ENCODE assay signal across 12 cellular contexts in the genomic region with DNA sequence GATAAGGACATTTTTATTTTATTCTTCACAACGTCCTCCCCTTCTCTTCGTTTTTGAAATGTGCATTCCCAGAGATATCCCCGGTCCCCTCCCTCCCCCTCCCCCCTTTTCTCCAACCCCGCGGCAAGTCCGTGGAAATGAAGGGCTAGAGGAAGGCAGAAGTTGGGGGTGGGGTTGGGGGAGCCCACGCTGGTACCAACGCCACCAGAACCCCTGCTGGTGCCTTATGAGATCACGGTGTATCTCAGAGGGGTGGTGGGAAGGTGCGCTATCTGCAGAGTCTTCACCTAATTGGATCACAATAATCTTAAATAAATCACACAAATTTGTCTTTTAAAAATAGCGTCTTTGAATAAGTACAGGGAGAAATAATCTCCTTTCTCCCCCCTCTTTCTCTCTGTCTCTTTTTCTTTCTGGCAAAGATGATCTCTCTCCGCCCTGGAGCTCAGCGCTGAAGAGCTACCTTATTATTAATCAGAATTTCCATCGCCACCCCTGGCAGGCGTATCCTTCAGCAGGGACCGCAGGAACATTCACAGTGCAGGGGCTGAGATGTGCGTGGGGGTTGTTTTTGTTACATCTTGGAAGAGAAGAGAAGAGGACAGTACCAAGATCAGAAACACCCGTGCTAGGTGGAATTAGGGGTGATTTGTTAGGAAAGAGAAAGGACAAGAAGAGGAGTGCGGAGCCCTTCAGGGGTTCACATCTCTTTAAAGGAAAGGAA. TPM values are rescaled to one million over a fixed set of nuclear protein-coding genes. Genes with fewer than 3 reads are reported as not detected.
DNase-seq lines count a peak whose midpoint lies in the region; ATAC-seq and TF ChIP-seq lines count a peak whose summit lies in the region.
"Had no signal": no experiment of that assay in that cellular context is flagged by ENCODE, and none has a peak within 500 bp of the region (broad histone marks: within the 10 kb centered on the region; RNA-seq: fewer than 3 reads in every experiment).

No MANE protein-coding gene starts in this region.

- no peak for TF ChIP-seq POLR2A in tibial nerve (IDR thresholded peaks at IDR 0.05)

- peak; percentile 21 to 24 for DNase-seq in NCI-H2081 (lab: John Stamatoyannopoulos, UW)
- DNase-seq in NCI-H2081 treated with DMSO at 0.1 percent for 48 hours (lab: John Stamatoyannopoulos, UW) = no peak
- DNase-seq in SK-N-DZ (ENCODE audit: low spot score) = peak; percentile 51
- DNase-seq in smooth muscle cell (lab: John Stamatoyannopoulos, UW; ENCODE audit: unreplicated experiment) = no peak
- no peak for DNase-seq in NCI-H2196 treated with DMSO at 0.1 percent for 48 hours (lab: John Stamatoyannopoulos, UW; ENCODE audit: unreplicated experiment)
- no peak for DNase-seq in tibial nerve (ENCODE audit: low spot score in 2 of 2)
- DNase-seq: activated CD4-positive, CD25-positive, alpha-beta regulatory T cell; foreskin melanocyte; GDM1 had no signal

- H3F3A ChIP-seq in smooth muscle cell (ENCODE audit: low read depth) = no peaks in the 10 kb centered on the region

- H3K4me2 ChIP-seq in smooth muscle cell = peak overlapping the region; percentile 95

- TF ChIP-seq CTCF in smooth muscle cell (IDR thresholded peaks at IDR 0.05; ENCODE audit: borderline replicate concordance, insufficient read depth, poor library complexity, severe bottlenecking) (no peak), tibial nerve (IDR thresholded peaks at IDR 0.05) (no peak)

- WGBS in smooth muscle cell (ENCODE audit: low lambda C conversion rate) = 30% methylated on average over 16 of the region's 19 CpGs
- WGBS in tibial nerve, 2 donors = 24 to 28% methylated on average over 19 of the region's 19 CpGs

- ATAC-seq in HG03342 (IDR thresholded peaks at IDR 0.05; ENCODE audit: unreplicated experiment) = no peak

- H3K27me3 ChIP-seq in iPS-18a (ENCODE audit: control insufficient read depth, insufficient read depth, low read length) (peaks cover 43% of the 10 kb centered on the region), smooth muscle cell (ENCODE audit: low read depth) (peaks cover 90% of the 10 kb centered on the region), tibial nerve (peaks cover 0 to 36% of the 10 kb centered on the region in 2 donors)

- H3K9me3 ChIP-seq in iPS-18a (ENCODE audit: control insufficient read depth, low read depth, low read length) (no peaks in the 10 kb centered on the region), smooth muscle cell (replicated peaks; ENCODE audit: low read depth) (no peaks in the 10 kb centered on the region), tibial nerve (no peaks in the 10 kb centered on the region)

- H3K27ac ChIP-seq in iPS-18a (ENCODE audit: low read length) = no peak overlapping the region
- H3K27ac ChIP-seq in smooth muscle cell (ENCODE audit: low read depth) = no peak overlapping the region
- no peak overlapping the region for H3K27ac ChIP-seq in tibial nerve

- H3K36me3 ChIP-seq in iPS-18a (ENCODE audit: control insufficient read depth, low read depth, low read length) = no peaks in the 10 kb centered on the region
- H3K36me3 ChIP-seq in smooth muscle cell (ENCODE audit: low read depth) = no peaks in the 10 kb centered on the region
- no peaks in the 10 kb centered on the region for H3K36me3 ChIP-seq in tibial nerve

- H3K4me3 ChIP-seq in iPS-18a (ENCODE audit: low read length) (peak overlapping the region; percentile 80), smooth muscle cell (peak overlapping the region; percentile 52), tibial nerve (peak overlapping the region in 2 of 4 donors; percentile 37 to 52)

- no peak overlapping the region for H2AFZ ChIP-seq in smooth muscle cell (ENCODE audit: low read depth)

- H3K4me1 ChIP-seq in iPS-18a (ENCODE audit: control insufficient read depth, low read depth, low read length) (peaks cover 5% of the 10 kb centered on the region), smooth muscle cell (ENCODE audit: low read depth) (no peaks in the 10 kb centered on the region), tibial nerve (peaks cover 0 to 17% (median 2%) of the 10 kb centered on the region in 4 donors)

- TF ChIP-seq EP300 in tibial nerve (IDR thresholded peaks at IDR 0.05) = no peak

- no peaks in the 10 kb centered on the region for H4K20me1 ChIP-seq in smooth muscle cell (ENCODE audit: low read depth)

- H3K9ac ChIP-seq in iPS-18a (ENCODE audit: low read length) = peak overlapping the region; percentile 53
- H3K9ac ChIP-seq in smooth muscle cell (ENCODE audit: low read depth) = no peak overlapping the region

- H3K79me2 ChIP-seq in smooth muscle cell (ENCODE audit: low read depth) = no peaks in the 10 kb centered on the region

RNA-seq across cellular contexts. Expression of gene CLVS2, which starts 0.9 kb away (rescaled TPM):
- polyA plus RNA-seq in SK-N-DZ (2014; cell fraction: cytosol; rRNA removed) = 5.7 and 7.8 TPM in 2 replicates
- 6.4 and 6.8 TPM in 2 replicates for polyA plus RNA-seq in SK-N-DZ (2014; cell fraction: nucleus; rRNA removed)
- total RNA-seq in smooth muscle cell (not detected in 2 replicates), tibial nerve (under 1 TPM; under 0.01 to 0.22 (median under 0.01) TPM)
- not detected in 2 replicates for polyA plus RNA-seq in smooth muscle cell
- total RNA-seq: RPMI7951 had no signal

Comparison
In these comparisons a context has a peak if more than half of its experiments do, and no peak if none do; other contexts are left out.
1. DNase-seq: peak in NCI-H2081 (2 of 2) and SK-N-DZ (single experiment); none in NCI-H2081 treated with DMSO at 0.1 percent for 48 hours (single experiment), smooth muscle cell (single experiment), NCI-H2196 treated with DMSO at 0.1 percent for 48 hours (single experiment) and tibial nerve (0 of 2).